In genomic region chr4:73776363-73776762, GRCh38 we compare ENCODE assay signal across 10 cellular contexts. TPM values are rescaled to one million over a fixed set of nuclear protein-coding genes. Genes with fewer than 3 reads are reported as not detected.
DNase-seq lines count a peak whose midpoint lies in the region; ATAC-seq lines count a peak whose summit lies in the region.
"Had no signal": no experiment of that assay in that cellular context is flagged by ENCODE, and none has a peak within 500 bp of the region (broad histone marks: within the 10 kb centered on the region; RNA-seq: fewer than 3 reads in every experiment).

No MANE protein-coding gene starts in this region.

- DNase-seq in A172 (ENCODE audit: low spot score), result peak; percentile 3
- DNase-seq in KBM-7, result peak; percentile 19
- peak; percentile 78 for DNase-seq in astrocyte of the hippocampus (ENCODE audit: low read depth, low spot score)
- peak; percentile 88 for DNase-seq in kidney tubule cell (ENCODE audit: low spot score)
- DNase-seq in activated T-cell treated with anti-CD3 and anti-CD28 coated beads for 4 hours, result no peak
- DNase-seq: activated effector memory CD4-positive, alpha-beta T cell treated with anti-CD3 and anti-CD28 coated beads, Interleukin-2, amount 50 U/mL, for 16 hours; NCI-H446 had no signal

- in situ Hi-C loops in KBM-7 (cut with MboI; ENCODE audit: low pct_unique_long_range_greater_than_20kb, low sequenced_read_pairs), result no loop called here

- no peak for ATAC-seq in GM21360 (IDR thresholded peaks at IDR 0.05; ENCODE audit: unreplicated experiment)
- ATAC-seq in GM18909 (IDR thresholded peaks at IDR 0.05; ENCODE audit: poor library complexity, unreplicated experiment), result no peak
- ATAC-seq in GM18873 (IDR thresholded peaks at IDR 0.05; ENCODE audit: low FRiP score, unreplicated experiment), result no peak

RNA-seq across cellular contexts. Expression of gene CXCL8, which starts 36.0 kb away (rescaled TPM):
- 0.09 TPM in 1 of 2 replicates, not detected in the other for total RNA-seq in A172 (2014; rRNA removed; shearing (Covaris generic))
